ENCODE assay signal across 1 cellular context in the genomic region with DNA sequence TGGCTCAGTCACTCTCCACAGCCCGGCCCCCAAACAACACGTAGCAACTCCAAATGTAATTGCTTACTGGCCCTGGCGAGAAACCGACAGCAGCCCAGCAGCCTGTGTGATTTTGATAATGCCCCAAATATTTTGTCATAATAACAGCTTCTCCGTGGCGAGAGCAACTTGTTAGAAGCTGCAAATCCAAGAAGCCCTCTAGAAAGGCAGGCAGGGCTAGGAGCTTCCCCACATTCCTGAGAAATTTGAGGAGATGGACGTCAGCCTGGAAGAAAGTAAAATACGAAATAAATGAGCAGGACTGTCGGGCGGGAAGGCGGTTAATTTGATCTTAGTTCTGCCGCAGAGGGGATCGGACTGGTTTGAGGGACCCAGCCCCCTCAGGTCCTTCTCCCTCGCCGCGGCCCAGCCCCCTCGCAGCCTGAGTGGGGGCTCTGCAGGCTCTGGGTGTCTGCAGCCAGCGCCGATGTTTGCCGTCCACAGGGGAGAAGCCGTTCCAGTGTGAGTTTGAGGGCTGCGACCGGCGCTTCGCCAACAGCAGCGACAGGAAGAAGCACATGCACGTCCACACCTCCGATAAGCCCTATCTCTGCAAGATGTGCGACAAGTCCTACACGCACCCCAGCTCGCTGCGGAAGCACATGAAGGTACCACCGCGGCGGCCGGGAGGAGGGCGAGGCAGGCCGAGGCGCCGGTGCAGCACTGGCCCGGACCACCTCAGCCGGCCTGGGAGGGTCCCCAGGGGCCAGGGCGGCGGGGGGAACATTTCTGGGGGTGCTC.
TF ChIP-seq lines count a peak whose summit lies in the region.

No MANE protein-coding gene starts in this region.

TF ChIP-seq in SK-N-SH treated with all-trans-retinoic acid at 6 μM for 48 hours, 23 proteins besides CTCF, POLR2A, EP300 and RAD21 (continued from another document):
- TF ChIP-seq, protein P1, sequence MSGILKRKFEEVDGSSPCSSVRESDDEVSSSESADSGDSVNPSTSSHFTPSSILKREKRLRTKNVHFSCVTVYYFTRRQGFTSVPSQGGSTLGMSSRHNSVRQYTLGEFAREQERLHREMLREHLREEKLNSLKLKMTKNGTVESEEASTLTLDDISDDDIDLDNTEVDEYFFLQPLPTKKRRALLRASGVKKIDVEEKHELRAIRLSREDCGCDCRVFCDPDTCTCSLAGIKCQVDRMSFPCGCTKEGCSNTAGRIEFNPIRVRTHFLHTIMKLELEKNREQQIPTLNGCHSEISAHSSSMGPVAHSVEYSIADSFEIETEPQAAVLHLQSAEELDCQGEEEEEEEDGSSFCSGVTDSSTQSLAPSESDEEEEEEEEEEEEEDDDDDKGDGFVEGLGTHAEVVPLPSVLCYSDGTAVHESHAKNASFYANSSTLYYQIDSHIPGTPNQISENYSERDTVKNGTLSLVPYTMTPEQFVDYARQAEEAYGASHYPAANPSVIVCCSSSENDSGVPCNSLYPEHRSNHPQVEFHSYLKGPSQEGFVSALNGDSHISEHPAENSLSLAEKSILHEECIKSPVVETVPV (CRISPR knock-in tag; IDR thresholded peaks at IDR 0.05): no peak
- no peak for TF ChIP-seq ZNF565 (CRISPR knock-in tag; conservative IDR thresholded peaks at IDR 0.05; ENCODE audit: low read depth)
- no peak for TF ChIP-seq TOX (CRISPR knock-in tag; IDR thresholded peaks at IDR 0.05; ENCODE audit: borderline replicate concordance)
- TF ChIP-seq SNAI2 (CRISPR knock-in tag; IDR thresholded peaks at IDR 0.05): no peak
- no peak for TF ChIP-seq BACH2 (CRISPR knock-in tag; IDR thresholded peaks at IDR 0.05; ENCODE audit: borderline replicate concordance)
